ENCODE assay signal across 8 cellular contexts in the genomic region with DNA sequence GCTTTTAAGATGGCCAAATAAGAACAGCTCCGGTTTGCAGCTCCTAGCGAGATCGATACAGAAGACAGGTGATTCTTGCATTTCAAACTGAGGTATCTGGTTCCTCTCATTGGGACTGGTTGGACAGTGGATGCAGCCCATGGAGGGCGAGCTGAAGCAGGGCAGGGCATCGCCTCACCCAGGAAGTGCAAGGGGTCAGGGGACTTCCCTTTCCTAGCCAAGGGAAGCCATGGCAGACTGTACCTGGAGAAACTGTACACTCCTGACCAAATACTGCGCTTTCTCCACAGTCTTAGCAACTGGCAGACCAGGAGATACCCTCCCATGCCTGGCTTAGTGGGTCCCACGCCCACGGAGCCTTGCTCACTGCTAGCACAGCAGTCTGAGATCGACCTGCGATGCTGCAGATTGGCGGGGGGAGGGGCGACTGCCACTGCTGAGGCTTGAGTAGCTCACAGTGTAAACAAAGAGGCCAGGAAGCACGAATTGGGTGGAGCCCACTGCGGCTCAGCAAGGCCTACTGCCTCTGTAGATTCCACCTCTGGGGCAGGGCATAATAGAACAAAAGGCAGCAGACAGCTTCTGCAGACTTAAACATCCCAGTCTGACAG. TPM values are rescaled to one million over a fixed set of nuclear protein-coding genes. Genes with fewer than 3 reads are reported as not detected.
DNase-seq lines count a peak whose midpoint lies in the region; ATAC-seq, FAIRE-seq and TF ChIP-seq lines count a peak whose summit lies in the region.
"Not testable (repeated sequence)": the region's sequence is repeated elsewhere in the genome, so short reads cannot be mapped to it uniquely, and the experiment has no call there.

No MANE protein-coding gene starts in this region.

- H3K36me3 Mint-ChIP-seq in activated CD4-positive, alpha-beta T cell treated with anti-CD3 and anti-CD28 coated beads, Interleukin-2, amount 10 ng/mL, durations not matched to agents 7 days and 5 days (ENCODE audit: low read depth) = peaks cover 28% of the 10 kb centered on the region

- not testable (repeated sequence) for H3K9ac ChIP-seq in endothelial cell of umbilical vein (replicated peaks; ENCODE audit: extremely low read depth, insufficient read depth, low read length)

- not testable (repeated sequence) for H3K79me2 ChIP-seq in PC-9 (ENCODE audit: low read depth); endothelial cell of umbilical vein (ENCODE audit: control insufficient read depth, insufficient read depth, low read length)

- H3K4me3 ChIP-seq in PC-9; endothelial cell of umbilical vein (replicated peaks in 1 of 3; ENCODE audit: insufficient read depth in 1 of 3, low read depth in 1 of 3, low read length in 3 of 3); mucosa of descending colon: not testable (repeated sequence)

- not testable (repeated sequence) for H3K36me3 ChIP-seq in PC-9 (ENCODE audit: low read depth); endothelial cell of umbilical vein (ENCODE audit: control insufficient read depth in 2 of 2, extremely low read depth in 1 of 2, insufficient read depth in 2 of 2, low read length in 2 of 2); mucosa of descending colon (ENCODE audit: low read depth)

- H3K27ac Mint-ChIP-seq in activated CD4-positive, alpha-beta T cell treated with anti-CD3 and anti-CD28 coated beads, Interleukin-2, amount 10 ng/mL, durations not matched to agents 7 days and 5 days = peak overlapping the region; percentile 90

- POLR2A ChIA-PET in PC-9 (lab: Charles Lee; ENCODE audit: unreplicated experiment) (interaction anchor here (0.6 kb wide), 1 partner anchor 200 kb away, joined by 3 read pairs; no protein-coding TSS in a partner anchor), endothelial cell of umbilical vein (lab: Charles Lee) (interaction anchor here (1.2 kb wide), 1 partner anchor 11 kb away, joined by 5 read pairs; the partner anchor contains the start of gene PARVA)
- POLR2A ChIA-PET in activated CD4-positive, alpha-beta T cell treated with anti-CD3 and anti-CD28 coated beads, Interleukin-2, amount 10 ng/mL, durations not matched to agents 7 days and 5 days (lab: Charles Lee) = not testable (repeated sequence)

- not testable (repeated sequence) for H3K27ac ChIP-seq in PC-9; endothelial cell of umbilical vein (ENCODE audit: insufficient read depth, low read depth, low read length)

- not testable (repeated sequence) for BruUV-seq in PC-9 (replicated peaks; lab: Mats Ljungman, UMichigan); endothelial cell of umbilical vein (replicated peaks; lab: Mats Ljungman, UMichigan)

- not testable (repeated sequence) for H4K20me1 ChIP-seq in PC-9 (ENCODE audit: insufficient read depth); endothelial cell of umbilical vein (replicated peaks; ENCODE audit: control insufficient read depth, extremely low read depth, insufficient read depth, low read length)

- H3K27me3 ChIP-seq in PC-9 (ENCODE audit: insufficient read depth, low read depth) = not testable (repeated sequence)
- peaks cover 14 to 20% of the 10 kb centered on the region in 2 experiments for H3K27me3 ChIP-seq in endothelial cell of umbilical vein (ENCODE audit: control insufficient read depth in 2 of 2, insufficient read depth in 2 of 2, low read length in 2 of 2)

- H2AFZ ChIP-seq in PC-9 (0 out of 2 replicates have a peak overlapping the region, but pooled peaks have one; percentile 33), endothelial cell of umbilical vein (ENCODE audit: low read depth, low read length) (peak overlapping the region; percentile 58)

- not testable (repeated sequence) for H3F3A ChIP-seq in PC-9 (ENCODE audit: insufficient read depth, low read depth)

- FAIRE-seq in endothelial cell of umbilical vein (lab: Jason Lieb, UNC) = not testable (repeated sequence)

- peak overlapping the region; percentile 48 for H3K4me3 Mint-ChIP-seq in activated CD4-positive, alpha-beta T cell treated with anti-CD3 and anti-CD28 coated beads, Interleukin-2, amount 10 ng/mL, durations not matched to agents 7 days and 5 days

- H3K27me3 Mint-ChIP-seq in activated CD4-positive, alpha-beta T cell treated with anti-CD3 and anti-CD28 coated beads, Interleukin-2, amount 10 ng/mL, durations not matched to agents 7 days and 5 days = peaks cover 27% of the 10 kb centered on the region

- dilution Hi-C loops in endothelial cell of umbilical vein (cut with MboI; ENCODE audit: extremely low pct_ligation_motif_present, low sequenced_read_pairs) = not testable (repeated sequence)

- TF ChIP-seq CTCF in PC-9 (conservative IDR thresholded peaks at IDR 0.05); endothelial cell of umbilical vein (IDR thresholded peaks at IDR 0.05; ENCODE audit: extremely low read depth in 1 of 2, insufficient read depth in 1 of 2, low read depth in 1 of 2, low read length in 2 of 2); mucosa of descending colon (IDR thresholded peaks at IDR 0.05): not testable (repeated sequence)

- H3K9me3 ChIP-seq in PC-9 (ENCODE audit: insufficient read depth, low read depth); endothelial cell of umbilical vein (replicated peaks; ENCODE audit: control insufficient read depth, insufficient read depth, low read length); mucosa of descending colon: not testable (repeated sequence)

- intact Hi-C loops in PC-9 (cut with micrococcal nuclease; ENCODE audit: unreplicated experiment); endothelial cell of umbilical vein (cut with micrococcal nuclease); mucosa of descending colon (cut with DNase I, micrococcal nuclease): not testable (repeated sequence)

- H3K4me1 ChIP-seq in PC-9 (replicated peaks; ENCODE audit: insufficient read depth) = 0 out of 2 replicates have a peak, but pooled peaks cover 12% of the 10 kb centered on the region
- H3K4me1 ChIP-seq in endothelial cell of umbilical vein (ENCODE audit: control insufficient read depth, extremely low read depth, insufficient read depth, low read length); mucosa of descending colon (ENCODE audit: low read depth): not testable (repeated sequence)

- TF ChIP-seq POLR2A in endothelial cell of umbilical vein (IDR thresholded peaks at IDR 0.05; ENCODE audit: low read depth, low read length) = not testable (repeated sequence)

- CTCF ChIA-PET in PC-9 (lab: Charles Lee) = interaction anchor here (0.6 kb wide), 1 partner anchor 17 kb away, joined by 3 read pairs; no protein-coding TSS in a partner anchor
- CTCF ChIA-PET in activated CD4-positive, alpha-beta T cell treated with anti-CD3 and anti-CD28 coated beads, Interleukin-2, amount 10 ng/mL, durations not matched to agents 7 days and 5 days (lab: Charles Lee) = interaction anchor here (1.0 to 1.4 kb wide), 3 partner anchors 9 to 17 kb away, joined by 3 to 4 read pairs (median 3); partner anchors contain the start of gene PARVA
- CTCF ChIA-PET in endothelial cell of umbilical vein (lab: Charles Lee) = interaction anchor here (0.9 to 2.5 kb wide), 4 partner anchors 10 to 523 kb away, joined by 3 to 10 read pairs (median 7); partner anchors contain the start of gene PARVA

- DNase-seq in Caki2 (ENCODE audit: low read depth) (peak; percentile 29), NCI-H1436 (lab: John Stamatoyannopoulos, UW) (peak; percentile 61), PC-9 (peak; percentile 62 to 65), mucosa of descending colon (peak; percentile 81 to 88 (median 83))
- DNase-seq in activated CD4-positive, alpha-beta T cell treated with anti-CD3 and anti-CD28 coated beads, Interleukin-2, amount 10 ng/mL, durations not matched to agents 7 days and 5 days = peak; percentile 82
- DNase-seq in activated gamma-delta T cell treated with anti-CD3 and anti-CD28 coated beads, Interleukin-2, amount 50 U/mL, for 16 hours (ENCODE audit: low read depth) = peak; percentile 7
- DNase-seq in endothelial cell of umbilical vein (ENCODE audit: low read depth, low spot score) = not testable (repeated sequence)
- peak; percentile 32 for DNase-seq in stimulated activated CD8-positive, alpha-beta memory T cell treated with anti-CD3 and anti-CD28 coated beads, Interleukin-12 subunit alpha, Interleukin-12 subunit beta, amount 100 ng/mL, for 1 hour (ENCODE audit: low read depth)

- H3K4me1 Mint-ChIP-seq in activated CD4-positive, alpha-beta T cell treated with anti-CD3 and anti-CD28 coated beads, Interleukin-2, amount 10 ng/mL, durations not matched to agents 7 days and 5 days = peaks cover 40% of the 10 kb centered on the region

- in situ Hi-C loops in Caki2 (cut with HindIII; ENCODE audit: low pct_unique_long_range_greater_than_20kb, low sequenced_read_pairs) = not testable (repeated sequence)

- peaks cover 23% of the 10 kb centered on the region for H3K9me3 Mint-ChIP-seq in activated CD4-positive, alpha-beta T cell treated with anti-CD3 and anti-CD28 coated beads, Interleukin-2, amount 10 ng/mL, durations not matched to agents 7 days and 5 days

- not testable (repeated sequence) for H3K9me2 ChIP-seq in PC-9 (ENCODE audit: insufficient read depth)

- peak overlapping the region; percentile 49 for H3K4me2 ChIP-seq in PC-9
- H3K4me2 ChIP-seq in endothelial cell of umbilical vein (ENCODE audit: insufficient read depth, low read length) = not testable (repeated sequence)

- peak; percentile 79 for ATAC-seq in mucosa of descending colon

- H3K9me1 ChIP-seq in endothelial cell of umbilical vein (replicated peaks; ENCODE audit: control insufficient read depth, extremely low read depth, insufficient read depth, low read length) = not testable (repeated sequence)

RNA-seq across cellular contexts. Expression of gene PARVA, which starts 11.3 kb away (rescaled TPM):
- 12.8 and 14.8 TPM in 2 replicates for total RNA-seq in Caki2 (2014; rRNA removed; shearing (Covaris generic); ENCODE audit: low replicate concordance)
- total RNA-seq in PC-9 (2021) (31.5 and 41.2 TPM in 2 replicates), endothelial cell of umbilical vein (99.8 and 104 TPM in 2 replicates), mucosa of descending colon (100 to 1,000 TPM in 1 of 3 donors, 10 to 100 TPM in 2; 55.7 to 191 (median 57.1) TPM)
- under 1 TPM in 1 of 2 experiments, not detected in 1; 0.22 TPM for total RNA-seq in activated CD4-positive, alpha-beta T cell treated with anti-CD3 and anti-CD28 coated beads, Interleukin-2, amount 10 ng/mL, durations not matched to agents 7 days and 5 days
- 35.8 and 40.6 TPM in 2 replicates for polyA plus RNA-seq in endothelial cell of umbilical vein
- polyA plus RNA-seq in endothelial cell of umbilical vein (2011; cell fraction: cytosol; rRNA removed) = 60.2 and 60.6 TPM in 2 replicates
- polyA plus RNA-seq in endothelial cell of umbilical vein (2011; cell fraction: nucleus; rRNA removed) = 46.8 and 53.1 TPM in 2 replicates
- 111 and 114 TPM in 2 replicates for polyA plus RNA-seq in endothelial cell of umbilical vein (2012)
- polyA minus RNA-seq in endothelial cell of umbilical vein = 90.1 and 92.6 TPM in 2 replicates
- 20.1 TPM for polyA minus RNA-seq in endothelial cell of umbilical vein (2011; cell fraction: cytosol; rRNA and poly(A)+ RNA removed)
- polyA minus RNA-seq in endothelial cell of umbilical vein (2011; cell fraction: nucleus; rRNA and poly(A)+ RNA removed) = 59.2 and 87.7 TPM in 2 replicates

Comparison
In these comparisons a context has a peak if more than half of its experiments do, and no peak if none do; other contexts are left out.
1. RNA of gene PARVA, which starts 11.3 kb away (total RNA-seq): 99.8 to 104 TPM in endothelial cell of umbilical vein, 55.7 to 191 TPM in mucosa of descending colon, 31.5 to 41.2 TPM in PC-9 and 12.8 to 14.8 TPM in Caki2; 0.22 TPM in activated CD4-positive, alpha-beta T cell treated with anti-CD3 and anti-CD28 coated beads, Interleukin-2, amount 10 ng/mL, durations not matched to agents 7 days and 5 days; every median in the first group is over 10 times any median in the second.